9 cellular contexts compared by ENCODE assay signal in the genomic region with DNA sequence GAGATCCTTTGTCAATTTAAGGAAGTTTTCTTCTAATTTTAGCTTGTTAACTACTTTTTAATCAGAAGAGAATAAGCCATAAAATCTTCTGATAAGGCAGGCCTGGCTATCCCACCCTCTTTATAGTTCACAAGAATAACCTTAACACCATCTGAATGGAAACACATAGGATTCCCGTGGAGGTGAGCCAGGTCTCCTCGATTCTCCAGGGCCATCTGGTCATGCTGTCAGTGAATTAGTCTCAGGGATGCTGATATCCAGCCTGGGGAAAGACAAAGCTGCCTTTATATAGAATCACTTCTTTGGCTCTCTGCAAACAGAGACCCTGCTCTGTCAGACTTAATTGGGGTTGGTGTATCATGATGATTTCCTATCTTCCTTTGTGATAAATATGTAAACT. TPM values are rescaled to one million over a fixed set of nuclear protein-coding genes. Genes with fewer than 3 reads are reported as not detected.
"Had no signal": no experiment of that assay in that cellular context is flagged by ENCODE, and none has a peak within 500 bp of the region (broad histone marks: within the 10 kb centered on the region; RNA-seq: fewer than 3 reads in every experiment).

No MANE protein-coding gene starts in this region.

- H3K27me3 Mint-ChIP-seq: naive thymus-derived CD8-positive, alpha-beta T cell; stimulated activated memory B cell treated with anti-CD40 and anti-IgM and Interleukin-4, amounts not matched to agents 10 μg/mL and 1 μg/mL and 100 μg/mL, for 72 hours had no signal

- DNase-seq: activated CD4-positive, alpha-beta T cell treated with anti-CD3 and anti-CD28 coated beads for 4 hours; activated naive CD4-positive, alpha-beta T cell treated with anti-CD3 and anti-CD28 coated beads, Interleukin-2, amount 10 ng/mL, durations not matched to agents 7 days and 5 days; activated T-cell treated with anti-CD3 and anti-CD28 coated beads for 4 hours; naive thymus-derived CD8-positive, alpha-beta T cell; transverse colon had no signal

- H3K27ac Mint-ChIP-seq: activated naive CD4-positive, alpha-beta T cell treated with anti-CD3 and anti-CD28 coated beads, Interleukin-2, amount 10 ng/mL, durations not matched to agents 7 days and 5 days; activated T-helper 2 cell treated with anti-CD3 and anti-CD28 coated beads, Interferon-gamma antibody, Interleukin-2, Interleukin-4, amounts not matched to agents 10 μg/mL and 5 μg/mL and 100 μg/mL, durations not matched to agents 14 hours and 24 hours and 36 hours had no signal

- H3K4me3 Mint-ChIP-seq: activated naive CD4-positive, alpha-beta T cell treated with anti-CD3 and anti-CD28 coated beads, Interleukin-2, amount 10 ng/mL, durations not matched to agents 7 days and 5 days had no signal

- H3K9me3 Mint-ChIP-seq: activated T-helper 2 cell treated with anti-CD3 and anti-CD28 coated beads, Interferon-gamma antibody, Interleukin-2, Interleukin-4, amounts not matched to agents 10 μg/mL and 5 μg/mL and 100 μg/mL, durations not matched to agents 14 hours and 24 hours and 36 hours; naive thymus-derived CD8-positive, alpha-beta T cell had no signal

- H3K36me3 Mint-ChIP-seq: naive thymus-derived CD8-positive, alpha-beta T cell; stimulated activated memory B cell treated with anti-CD40 and anti-IgM and Interleukin-4, amounts not matched to agents 10 μg/mL and 1 μg/mL and 100 μg/mL, for 72 hours had no signal

- ATAC-seq: naive thymus-derived CD8-positive, alpha-beta T cell; stimulated activated memory B cell treated with anti-CD40 and anti-IgM and Interleukin-4, amounts not matched to agents 10 μg/mL and 1 μg/mL and 100 μg/mL, for 72 hours had no signal

RNA-seq across cellular contexts. Expression of gene TAGAP, which starts 30.1 kb away (rescaled TPM):
- total RNA-seq: lung microvascular endothelial cell, progenitor cell of endocrine pancreas had no signal
